23 cellular contexts compared by ENCODE assay signal in the genomic region with DNA sequence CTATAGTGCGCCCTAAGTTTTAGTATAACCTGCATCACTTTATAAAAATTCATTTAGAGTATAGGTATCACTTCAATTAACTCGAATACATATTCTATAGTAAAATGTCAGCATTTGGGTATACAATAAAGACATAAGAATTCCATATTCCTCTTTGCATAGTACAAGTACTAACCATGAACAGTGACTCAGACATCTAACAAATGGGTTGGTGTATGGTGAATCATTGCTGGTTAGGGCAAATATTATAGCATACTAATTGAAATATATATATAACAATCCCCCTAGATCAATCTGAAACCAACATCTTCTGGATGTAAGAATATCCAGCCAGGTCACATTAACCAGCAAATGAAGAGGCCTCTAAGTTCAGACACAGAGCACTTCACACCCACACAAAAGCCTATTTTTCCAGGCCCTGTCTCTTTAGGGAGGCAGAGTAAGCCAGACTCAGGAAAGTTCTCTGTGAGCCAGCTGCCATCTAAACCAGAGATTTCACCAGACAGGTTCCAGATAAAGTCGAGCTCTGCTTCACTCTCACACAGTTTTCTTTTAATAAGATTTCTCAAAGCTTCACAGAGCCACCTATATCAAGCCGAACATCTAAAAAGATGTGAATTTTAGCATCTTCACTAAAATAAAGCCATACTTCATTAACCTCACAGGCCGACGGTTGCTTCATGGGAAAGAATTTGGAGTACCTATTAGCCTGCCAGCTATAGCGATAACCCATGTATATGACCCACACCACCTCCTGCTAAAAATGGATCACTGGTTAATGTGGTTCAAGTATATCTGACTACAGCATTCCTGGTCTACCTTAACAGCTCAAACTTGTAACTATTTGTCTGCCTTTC.
DNase-seq lines count a peak whose midpoint lies in the region; ATAC-seq, FAIRE-seq and TF ChIP-seq lines count a peak whose summit lies in the region.
"Had no signal": no experiment of that assay in that cellular context is flagged by ENCODE, and none has a peak within 500 bp of the region (broad histone marks: within the 10 kb centered on the region; RNA-seq: fewer than 3 reads in every experiment).

No MANE protein-coding gene starts in this region.

- no peak for TF ChIP-seq POLR2A in heart left ventricle (IDR thresholded peaks at IDR 0.05)

- no peak for FAIRE-seq in pancreas (lab: Jason Lieb, UNC)
- FAIRE-seq: H1, HTR-8/SVneo had no signal

- H3K79me2 ChIP-seq in Loucy (ENCODE audit: insufficient read depth, low read length) (no peaks in the 10 kb centered on the region), mammary epithelial cell (ENCODE audit: insufficient read depth, low read length) (no peaks in the 10 kb centered on the region)

- H3K4me3 ChIP-seq in heart left ventricle (no peak overlapping the region), Loucy (ENCODE audit: low read length, poor library complexity, severe bottlenecking) (no peak overlapping the region), mammary epithelial cell (replicated peaks in 1 of 3; ENCODE audit: insufficient read depth in 1 of 3, low read depth in 2 of 3, low read length in 3 of 3) (no peak overlapping the region), pancreas (no peak overlapping the region)
- H3K4me3 ChIP-seq: right atrium auricular region, upper lobe of right lung had no signal

- ATAC-seq in heart left ventricle (peak in 3 of 4 donors; percentile 63 to 76 (median 74)), pancreas (peak; percentile 18 to 54 (median 29)), HG03354 (IDR thresholded peaks at IDR 0.05; ENCODE audit: poor library complexity, severe bottlenecking, unreplicated experiment) (no peak), HG02623 (IDR thresholded peaks at IDR 0.05; ENCODE audit: unreplicated experiment) (no peak)
- ATAC-seq: activated T-cell treated with anti-CD3 and anti-CD28 coated beads, Interleukin-2, amount 50 U/mL, for 72 hours; effector memory CD8-positive, alpha-beta T cell; left lobe of liver; upper lobe of right lung had no signal

- H3K9me2 ChIP-seq in Loucy (replicated peaks; ENCODE audit: low read depth, low read length), result no peaks in the 10 kb centered on the region

- H3K27me3 ChIP-seq in heart left ventricle, result peaks cover 0 to 3% (median 0%) of the 10 kb centered on the region in 9 donors
- H3K27me3 ChIP-seq in Loucy (ENCODE audit: insufficient read depth, low read length, poor library complexity, severe bottlenecking), result no peaks in the 10 kb centered on the region
- no peaks in the 10 kb centered on the region for H3K27me3 ChIP-seq in mammary epithelial cell (ENCODE audit: insufficient read depth, low read length)
- no peaks in the 10 kb centered on the region for H3K27me3 ChIP-seq in pancreas
- H3K27me3 ChIP-seq: right atrium auricular region, upper lobe of right lung had no signal

- no peak for TF ChIP-seq CTCF in heart left ventricle (IDR thresholded peaks at IDR 0.05)
- no peak for TF ChIP-seq CTCF in Loucy (conservative IDR thresholded peaks at IDR 0.05; ENCODE audit: low read length)
- no peak for TF ChIP-seq CTCF in mammary epithelial cell (conservative IDR thresholded peaks at IDR 0.05 in 1 of 2, IDR thresholded peaks at IDR 0.05 in 1 of 2; ENCODE audit: extremely low read depth in 1 of 2, insufficient read depth in 1 of 2, low read depth in 1 of 2, low read length in 2 of 2)
- TF ChIP-seq CTCF in pancreas (IDR thresholded peaks at IDR 0.05), result no peak

- no TSS peak for BruUV-seq in mammary epithelial cell (replicated peaks; lab: Mats Ljungman, UMichigan)

- H3K4me2 ChIP-seq in Loucy (ENCODE audit: low read depth, low read length, poor library complexity, severe bottlenecking) (no peak overlapping the region), mammary epithelial cell (ENCODE audit: insufficient read depth, low read depth, low read length) (peak overlapping the region; percentile 24)

- in situ Hi-C loops in mammary epithelial cell (cut with MboI; ENCODE audit: low sequenced_read_pairs in 2 of 2), result no loop called here

- intact Hi-C loops in heart left ventricle (cut with DNase I), result loop anchor here in 6 of 10 donors (5.0 to 10.0 kb wide), 5 partner anchors 40 to 385 kb away; no protein-coding TSS in a partner anchor
- intact Hi-C loops in cardiac septum (cut with DNase I), result loop anchor here (10.0 kb wide), 1 partner anchor 153 kb away; no protein-coding TSS in a partner anchor
- intact Hi-C loops in mammary epithelial cell (cut with micrococcal nuclease), result no loop called here
- intact Hi-C loops in pancreas (cut with DNase I), result no loop called here

- H3K9ac ChIP-seq in Loucy (ENCODE audit: low read depth, low read length, poor library complexity, severe bottlenecking), result no peak overlapping the region
- H3K9ac ChIP-seq in mammary epithelial cell (ENCODE audit: insufficient read depth, low read length), result no peak overlapping the region

- peak overlapping the region; percentile 27; the same call in 1 of the 2 replicates for H2AFZ ChIP-seq in Loucy (ENCODE audit: low read length)
- H2AFZ ChIP-seq in mammary epithelial cell (ENCODE audit: low read depth, low read length), result peak overlapping the region; percentile 45

- H3K9me3 ChIP-seq in heart left ventricle (no peaks in the 10 kb centered on the region), Loucy (ENCODE audit: insufficient read depth, low read depth, low read length) (no peaks in the 10 kb centered on the region), mammary epithelial cell (replicated peaks; ENCODE audit: insufficient read depth, low read length) (no peaks in the 10 kb centered on the region), pancreas (no peaks in the 10 kb centered on the region)
- H3K9me3 ChIP-seq: right atrium auricular region, upper lobe of right lung had no signal

- dilution Hi-C loops in mammary epithelial cell (cut with HindIII; ENCODE audit: low sequenced_read_pairs), result loop anchor here (5.0 kb wide), 1 partner anchor 95 kb away; no protein-coding TSS in a partner anchor

- H4K20me1 ChIP-seq in Loucy (ENCODE audit: insufficient read depth, low read length, poor library complexity, severe bottlenecking) (no peaks in the 10 kb centered on the region), mammary epithelial cell (ENCODE audit: insufficient read depth, low read length) (no peaks in the 10 kb centered on the region)

- CTCF ChIA-PET in mammary epithelial cell (lab: Charles Lee; ENCODE audit: low non-redundant PET), result no interaction called here

- H3K4me1 ChIP-seq in heart left ventricle (peaks cover 0 to 18% (median 0%) of the 10 kb centered on the region in 12 donors), Loucy (ENCODE audit: insufficient read depth, low read length, poor library complexity, severe bottlenecking) (no peaks in the 10 kb centered on the region), mammary epithelial cell (ENCODE audit: insufficient read depth, low read length) (peaks cover 15% of the 10 kb centered on the region), pancreas (peaks cover 0 to 9% (median 4%) of the 10 kb centered on the region in 3 donors)
- H3K4me1 ChIP-seq: right atrium auricular region, upper lobe of right lung had no signal

- H3K27ac ChIP-seq in heart left ventricle (peak overlapping the region in 7 of 12 donors; percentile 24 to 66 (median 39)), mammary epithelial cell (ENCODE audit: insufficient read depth, low read depth, low read length) (no peak overlapping the region), pancreas (peak overlapping the region in 2 of 4 donors; percentile 16 to 61)
- H3K27ac ChIP-seq: right atrium auricular region, upper lobe of right lung had no signal

- H3F3A ChIP-seq in Loucy (ENCODE audit: low read depth), result no peaks in the 10 kb centered on the region

- H3K36me3 ChIP-seq in heart left ventricle, result no peaks in the 10 kb centered on the region
- no peaks in the 10 kb centered on the region for H3K36me3 ChIP-seq in Loucy (ENCODE audit: insufficient read depth, low read length)
- no peaks in the 10 kb centered on the region for H3K36me3 ChIP-seq in mammary epithelial cell (ENCODE audit: insufficient read depth, low read length)
- no peaks in the 10 kb centered on the region for H3K36me3 ChIP-seq in pancreas
- H3K36me3 ChIP-seq: right atrium auricular region, upper lobe of right lung had no signal

- WGBS in heart left ventricle, 4 donors, result 61 to 70% (median 66%) methylated on average over 7 of the region's 7 CpGs
- 47% methylated on average over 7 of the region's 7 CpGs for WGBS in mammary epithelial cell (ENCODE audit: low coverage, missing lambda C conversion rate)
- 41% methylated on average over 7 of the region's 7 CpGs for WGBS in pancreas, 2 donors

- DNase-seq in heart left ventricle (no peak), cardiac septum (ENCODE audit: low spot score) (no peak), mammary epithelial cell (peak; percentile 49), pancreas (no peak), kidney tubule cell (ENCODE audit: low spot score) (no peak)
- DNase-seq: activated CD4-positive, CD25-positive, alpha-beta regulatory T cell treated with anti-CD3 and anti-CD28 coated beads, Interleukin-2, amount 50 U/mL, for 72 hours; activated naive CD4-positive, alpha-beta T cell treated with anti-CD3 and anti-CD28 coated beads, Interleukin-2, amount 10 ng/mL, durations not matched to agents 7 days and 5 days; activated T-cell treated with anti-CD3 and anti-CD28 coated beads, Interleukin-2, amount 50 U/mL, for 72 hours; aorta; DMS79 treated with DMSO at 0.1 percent for 48 hours; effector memory CD8-positive, alpha-beta T cell; NCI-H1092 treated with DMSO at 0.1 percent for 48 hours; NCI-H2029 treated with DMSO at 0.1 percent for 48 hours; nucleus accumbens; T1000; upper lobe of right lung had no signal

Comparison
In these comparisons a context has a peak if more than half of its experiments do, and no peak if none do; other contexts are left out.
1. ATAC-seq: peak in heart left ventricle (3 of 4) and pancreas (4 of 4); none in HG03354 (single experiment) and HG02623 (single experiment).
2. intact Hi-C loops: an anchor here in heart left ventricle (5.0 to 10.0 kb wide) and cardiac septum (10.0 kb wide); none called in mammary epithelial cell and pancreas.